Comparison of ENCODE assay signal across 16 cellular contexts in the genomic region with DNA sequence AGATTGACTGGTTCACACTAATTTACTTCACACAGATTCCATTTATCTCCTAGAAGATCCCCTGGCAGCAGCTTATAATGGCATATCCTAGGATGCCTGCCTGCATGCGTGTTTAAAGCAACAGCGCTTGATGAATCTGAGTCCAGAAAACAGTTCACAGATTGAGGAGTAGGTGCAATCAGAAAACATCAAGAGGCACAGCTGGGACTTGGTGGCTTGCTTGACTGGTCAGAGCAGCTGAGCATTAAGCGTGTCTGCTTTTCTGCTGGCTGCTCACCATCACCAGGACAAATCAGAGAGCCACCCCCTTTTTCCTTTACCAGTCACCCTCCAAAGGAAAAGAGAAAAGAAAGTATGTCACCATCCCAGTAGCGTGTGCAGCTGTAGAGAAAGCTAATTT.
"Had no signal": no experiment of that assay in that cellular context is flagged by ENCODE, and none has a peak within 500 bp of the region (broad histone marks: within the 10 kb centered on the region; RNA-seq: fewer than 3 reads in every experiment).

No MANE protein-coding gene starts in this region.

- H3K4me1 Mint-ChIP-seq: central memory CD8-positive, alpha-beta T cell; stimulated activated naive CD8-positive, alpha-beta T cell treated with anti-CD3 and anti-CD28 coated beads, Interleukin-15, amount 100 ng/mL, for 72 hours had no signal

- H3K36me3 Mint-ChIP-seq: activated CD4-positive, alpha-beta memory T cell treated with anti-CD3 and anti-CD28 coated beads for 36 hours; type B pancreatic cell had no signal

- H3K4me3 Mint-ChIP-seq: activated CD4-positive, alpha-beta memory T cell treated with anti-CD3 and anti-CD28 coated beads for 36 hours; activated T-helper 1 cell treated with anti-CD3 and anti-CD28 coated beads, Interleukin-12 subunit alpha, Interleukin-12 subunit beta, Interleukin-2, Interleukin-4 antibody, amounts not matched to agents 30 ng/mL and 10 ng/mL and 1 ng/mL, durations not matched to agents 14 hours and 24 hours and 36 hours; central memory CD8-positive, alpha-beta T cell; stimulated activated naive CD8-positive, alpha-beta T cell treated with anti-CD3 and anti-CD28 coated beads, Interleukin-15, amount 100 ng/mL, for 72 hours; type B pancreatic cell had no signal

- DNase-seq: activated CD4-positive, alpha-beta memory T cell treated with anti-CD3 and anti-CD28 coated beads for 36 hours; activated naive CD4-positive, alpha-beta T cell; activated T-cell treated with anti-CD3 and anti-CD28 coated beads for 4 hours; anterior cingulate cortex; heart right ventricle; left ventricle myocardium inferior; stimulated activated naive CD8-positive, alpha-beta T cell treated with anti-CD3 and anti-CD28 coated beads, Interleukin-15, amount 100 ng/mL, for 72 hours; T-helper 2 cell had no signal

- H3K4me3 ChIP-seq: coronary artery, gastroesophageal sphincter, heart right ventricle, left ventricle myocardium inferior, right atrium auricular region, suprapubic skin had no signal

- H3K9me3 ChIP-seq: gastroesophageal sphincter, heart right ventricle, right atrium auricular region, suprapubic skin had no signal

- H3K27me3 ChIP-seq: gastroesophageal sphincter, heart right ventricle, right atrium auricular region, suprapubic skin had no signal

- H3K4me1 ChIP-seq: gastroesophageal sphincter, heart right ventricle, left ventricle myocardium inferior, right atrium auricular region, suprapubic skin had no signal

- ATAC-seq: gastroesophageal sphincter; heart right ventricle; stimulated activated naive CD8-positive, alpha-beta T cell treated with anti-CD3 and anti-CD28 coated beads, Interleukin-15, amount 100 ng/mL, for 72 hours had no signal

- H3K27me3 Mint-ChIP-seq: activated CD4-positive, alpha-beta memory T cell treated with anti-CD3 and anti-CD28 coated beads for 36 hours; central memory CD8-positive, alpha-beta T cell; progenitor cell of endocrine pancreas; stimulated activated naive CD8-positive, alpha-beta T cell treated with anti-CD3 and anti-CD28 coated beads, Interleukin-15, amount 100 ng/mL, for 72 hours had no signal

- H3K36me3 ChIP-seq: gastroesophageal sphincter, heart right ventricle, left ventricle myocardium inferior, right atrium auricular region, suprapubic skin had no signal

- H3K27ac ChIP-seq: coronary artery, gastroesophageal sphincter, heart right ventricle, left ventricle myocardium inferior, right atrium auricular region, suprapubic skin had no signal

- H3K27ac Mint-ChIP-seq: activated CD4-positive, alpha-beta memory T cell treated with anti-CD3 and anti-CD28 coated beads for 36 hours; activated T-helper 1 cell treated with anti-CD3 and anti-CD28 coated beads, Interleukin-12 subunit alpha, Interleukin-12 subunit beta, Interleukin-2, Interleukin-4 antibody, amounts not matched to agents 30 ng/mL and 10 ng/mL and 1 ng/mL, durations not matched to agents 14 hours and 24 hours and 36 hours; progenitor cell of endocrine pancreas; stimulated activated naive CD8-positive, alpha-beta T cell treated with anti-CD3 and anti-CD28 coated beads, Interleukin-15, amount 100 ng/mL, for 72 hours; type B pancreatic cell had no signal
